Comparison of ENCODE assay signal across 8 cellular contexts in the genomic region with DNA sequence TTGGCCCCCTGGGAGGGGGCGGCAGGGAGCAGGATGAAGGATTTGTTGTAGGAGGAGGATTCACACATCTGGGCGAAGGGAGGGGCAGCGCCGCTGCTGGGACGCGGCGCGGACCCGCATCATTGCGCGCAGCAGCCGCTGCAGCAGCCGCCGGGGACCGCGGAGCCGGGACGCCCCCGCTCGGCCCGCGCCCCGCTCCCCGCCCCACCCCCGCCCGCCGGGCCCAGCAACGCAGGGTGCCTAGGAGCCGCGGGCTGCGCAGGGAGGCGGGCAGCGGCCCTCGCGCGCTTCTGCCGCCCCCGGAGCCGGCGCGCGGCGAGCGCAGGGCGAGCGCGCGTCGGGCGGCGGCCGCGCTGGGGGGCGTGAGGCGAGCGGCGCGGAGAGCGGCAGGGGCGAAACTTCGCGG. TPM values are rescaled to one million over a fixed set of nuclear protein-coding genes. Genes with fewer than 3 reads are reported as not detected.
DNase-seq lines count a peak whose midpoint lies in the region; ATAC-seq and TF ChIP-seq lines count a peak whose summit lies in the region.

No MANE protein-coding gene starts in this region.

- H3K9ac ChIP-seq in parathyroid adenoma = no peak overlapping the region

- H3K4me1 ChIP-seq in esophagus squamous epithelium (peaks cover 6 to 20% (median 7%) of the 10 kb centered on the region in 3 donors), parathyroid adenoma (no peaks in the 10 kb centered on the region)

- TF ChIP-seq CTCF in esophagus squamous epithelium (IDR thresholded peaks at IDR 0.05) (no peak), parathyroid adenoma (IDR thresholded peaks at IDR 0.05) (no peak)

- no peak overlapping the region for H3K27ac ChIP-seq in esophagus squamous epithelium
- H3K27ac ChIP-seq in parathyroid adenoma = no peak overlapping the region

- peak overlapping the region; percentile 90 for H2AFZ ChIP-seq in parathyroid adenoma

- no peaks in the 10 kb centered on the region for H3K36me3 ChIP-seq in esophagus squamous epithelium
- H3K36me3 ChIP-seq in parathyroid adenoma (ENCODE audit: control insufficient read depth, insufficient read depth, low read length) = no peaks in the 10 kb centered on the region

- ATAC-seq in GM21515 (IDR thresholded peaks at IDR 0.05; ENCODE audit: unreplicated experiment) = peak; percentile 28

- TF ChIP-seq POLR2A in esophagus squamous epithelium (IDR thresholded peaks at IDR 0.05) = no peak

- whole genome bisulfite sequencing in esophagus squamous epithelium, 2 donors = no CpG with 5 or more reads among the region's 62 CpGs

- H3K9me3 ChIP-seq in esophagus squamous epithelium = no peaks in the 10 kb centered on the region
- H3K9me3 ChIP-seq in parathyroid adenoma (ENCODE audit: control insufficient read depth, low read length) = no peaks in the 10 kb centered on the region

- peak overlapping the region; percentile 85 for H3K4me2 ChIP-seq in parathyroid adenoma (ENCODE audit: low read length)

- peaks cover 0 to 83% (median 4%) of the 10 kb centered on the region in 4 donors for H3K27me3 ChIP-seq in esophagus squamous epithelium
- no peaks in the 10 kb centered on the region for H3K27me3 ChIP-seq in parathyroid adenoma (ENCODE audit: control insufficient read depth, insufficient read depth, low read length)

- H3K4me3 ChIP-seq in esophagus squamous epithelium (peak overlapping the region; percentile 22 to 67 (median 42)), parathyroid adenoma (ENCODE audit: low read depth, low read length) (peak overlapping the region; percentile 49)

- no peaks in the 10 kb centered on the region for H3K79me2 ChIP-seq in parathyroid adenoma

- DNase-seq in D341Med (ENCODE audit: low spot score) (peak; percentile 73), NCI-H774 (lab: John Stamatoyannopoulos, UW) (peak; percentile 80), esophagus squamous epithelium (lab: John Stamatoyannopoulos, UW) (no peak), middle frontal gyrus (ENCODE audit: extremely low spot score, low spot score) (no peak), EL (no peak), RPMI8226 (no peak)

- intact Hi-C loops in esophagus squamous epithelium (cut with DNase I) = no loop called here

RNA-seq across cellular contexts. Expression of gene NKAIN2, which starts 0.2 kb away (rescaled TPM):
- total RNA-seq in esophagus squamous epithelium = under 1 TPM in 1 of 4 donors, not detected in 3; 0.19 TPM

Comparison
In these comparisons a context has a peak if more than half of its experiments do, and no peak if none do; other contexts are left out.
1. DNase-seq: peak in D341Med (single experiment) and NCI-H774 (single experiment); none in esophagus squamous epithelium (single experiment), middle frontal gyrus (single experiment), EL (single experiment) and RPMI8226 (single experiment).